In the genomic region with DNA sequence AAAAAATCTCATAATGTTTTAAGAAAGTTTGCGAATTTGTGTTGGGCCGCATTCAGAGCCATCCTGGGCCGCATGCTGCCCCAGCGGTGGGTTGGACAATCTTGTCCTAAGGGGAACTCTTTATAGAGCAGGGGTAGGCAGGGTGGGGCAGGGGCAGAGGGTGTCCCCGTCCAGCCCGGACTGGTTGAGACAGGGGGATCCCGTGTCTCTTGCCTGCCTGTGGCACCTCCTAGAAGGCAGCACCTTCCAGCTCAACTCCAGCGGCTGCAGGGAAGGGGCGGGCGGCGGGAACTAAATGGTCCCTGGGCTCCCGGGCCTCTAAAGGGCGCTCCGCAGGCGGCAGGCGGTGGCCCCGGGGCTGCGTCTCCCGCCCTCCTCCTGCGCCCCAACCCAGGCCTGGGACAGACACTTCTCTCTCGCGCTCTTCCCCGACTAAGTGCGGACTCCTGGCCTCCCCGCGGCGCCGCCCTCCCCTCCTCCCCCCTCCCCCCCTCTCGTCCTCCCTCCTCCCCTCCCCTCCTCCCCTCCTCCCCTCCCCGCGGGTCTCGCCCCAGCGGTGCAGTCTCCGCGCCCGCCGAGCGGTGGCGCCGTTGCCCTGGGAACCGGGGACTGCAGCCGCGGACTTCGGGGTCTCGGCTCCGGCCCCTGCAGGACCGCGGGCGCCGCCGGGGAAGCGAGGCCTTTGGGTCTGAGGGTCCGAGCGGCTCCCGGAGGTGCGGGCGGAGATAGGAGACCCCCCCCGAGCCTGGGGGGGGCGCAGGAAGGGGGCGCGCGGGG, we compare ENCODE assay signal across 8 cellular contexts.
A peak's percentile ranks its signal among the peaks of the same experiment; 100 is the strongest.
DNase-seq lines count a peak whose midpoint lies in the region; ATAC-seq, FAIRE-seq and TF ChIP-seq lines count a peak whose summit lies in the region.

No MANE protein-coding gene starts in this region.

- RAD21 ChIA-PET in HCT116 (lab: Charles Lee; ENCODE audit: low non-redundant PET in 1 of 2, low total read pairs in 2 of 2, uncharacterized antibody in 2 of 2, unreplicated experiment in 2 of 2): no interaction called here

- TF ChIP-seq POLR2A in HCT116 (IDR thresholded peaks at IDR 0.05; ENCODE audit: borderline replicate concordance, extremely low read depth, insufficient read depth, insufficient read length) (no peak), H1 (IDR thresholded peaks at IDR 0.05; ENCODE audit: control extremely low read depth in 1 of 2, low read depth in 2 of 2, low read length in 2 of 2) (no peak)

- TF ChIP-seq RAD21 in HCT116 (IDR thresholded peaks at IDR 0.05; ENCODE audit: low read depth): peak; percentile 61
- peak; percentile 76 to 84 for TF ChIP-seq RAD21 in H1 (IDR thresholded peaks at IDR 0.05 in 1 of 2, conservative IDR thresholded peaks at IDR 0.05 in 1 of 2; ENCODE audit: low read depth in 2 of 2, low read length in 2 of 2)

- H3K4me2 ChIP-seq in HCT116 (ENCODE audit: low read length) (peak overlapping the region; percentile 62), H1 (ENCODE audit: insufficient read depth in 1 of 2, low read depth in 2 of 2, low read length in 2 of 2) (peak overlapping the region; percentile 60 to 71)

- no TSS peak for BruUV-seq in HCT116 (replicated peaks; lab: Mats Ljungman, UMichigan)

- H3K4me1 Mint-ChIP-seq in naive thymus-derived CD4-positive, alpha-beta T cell: peaks cover 0 to 22% (median 14%) of the 10 kb centered on the region in 7 donors
- peaks cover 2% of the 10 kb centered on the region for H3K4me1 Mint-ChIP-seq in CD14-positive monocyte

- H4K8ac ChIP-seq in H1 (ENCODE audit: extremely low read depth, insufficient read depth, low read length): peak overlapping the region; percentile 44; the same call in 1 of the 2 replicates

- H3K4me3 ChIP-seq in HCT116 (replicated peaks in 1 of 2; ENCODE audit: low read depth in 1 of 2, low read length in 2 of 2) (peak overlapping the region; percentile 19 to 34; a peak in 2 of 4 replicates), H1 (ENCODE audit: extremely low read depth in 1 of 4, insufficient read depth in 2 of 4, low read depth in 3 of 4, low read length in 4 of 4) (peak overlapping the region; percentile 35 to 69 (median 40); a peak in 7 of 8 replicates)
- H3K4me3 ChIP-seq in naive thymus-derived CD4-positive, alpha-beta T cell (ENCODE audit: low read length): no peak overlapping the region

- peak; percentile 16 for DNase-seq in CD1c-positive myeloid dendritic cell (ENCODE audit: extremely low spot score)
- DNase-seq in HCT116 (ENCODE audit: low read depth, low spot score): no peak
- peak in 1 of 2 experiments; percentile 96 for DNase-seq in H1 (ENCODE audit: low read depth in 1 of 2, low spot score in 2 of 2)
- peak in 8 of 9 donors; percentile 40 to 73 (median 52) for DNase-seq in naive thymus-derived CD4-positive, alpha-beta T cell
- DNase-seq in CD14-positive monocyte (ENCODE audit: low spot score): no peak

- H3K14ac ChIP-seq in H1 (ENCODE audit: insufficient read length): no peak overlapping the region

- WGBS in H1 (ENCODE audit: extremely low coverage in 1 of 2, insufficient coverage in 1 of 2, insufficient read length in 1 of 2, insufficient replicate concordance in 2 of 2, low coverage in 1 of 2, low lambda C conversion rate in 2 of 2, missing lambda C conversion rate in 1 of 2), 2 experiments: 35% methylated on average over 11 of the region's 62 CpGs; no CpG with 5 or more reads in 1 of the 2 experiments

- peak; percentile 27 to 60 (median 31); a peak in 4 of 6 replicates for TF ChIP-seq CTCF in HCT116 (IDR thresholded peaks at IDR 0.05 in 2 of 3, conservative IDR thresholded peaks at IDR 0.05 in 1 of 3; ENCODE audit: borderline replicate concordance in 1 of 3, insufficient read depth in 1 of 3, low read depth in 2 of 3, low read length in 2 of 3)
- TF ChIP-seq CTCF in VCaP (conservative IDR thresholded peaks at IDR 0.05): peak; percentile 38
- peak in 2 of 3 experiments; percentile 58 to 81; a peak in 3 of 4 replicates for TF ChIP-seq CTCF in H1 (IDR thresholded peaks at IDR 0.05; ENCODE audit: control extremely low read depth in 1 of 3, insufficient read depth in 1 of 3, low read depth in 1 of 3, low read length in 3 of 3)
- TF ChIP-seq CTCF in CD14-positive monocyte (IDR thresholded peaks at IDR 0.05): no peak

- H3K23me2 ChIP-seq in H1 (ENCODE audit: low read depth, low read length): peaks cover 7% of the 10 kb centered on the region; the same call in 1 of the 2 replicates

- H3K4me1 ChIP-seq in HCT116 (ENCODE audit: control insufficient read depth in 1 of 2, insufficient read depth in 2 of 2, low read length in 2 of 2) (peaks cover 6% of the 10 kb centered on the region in 2 experiments; a peak in 3 of 4 replicates), H1 (replicated peaks in 1 of 4; ENCODE audit: control insufficient read depth in 3 of 4, insufficient read depth in 4 of 4, low read length in 3 of 4) (peaks cover 0 to 18% (median 8%) of the 10 kb centered on the region in 4 experiments; a peak in 5 of 7 replicates)
- peaks cover 0 to 4% of the 10 kb centered on the region in 2 donors for H3K4me1 ChIP-seq in naive thymus-derived CD4-positive, alpha-beta T cell (ENCODE audit: control insufficient read depth in 2 of 2, insufficient read depth in 2 of 2, low read length in 2 of 2)

- H3K23ac ChIP-seq in H1 (ENCODE audit: insufficient read length): no peak overlapping the region

- no peak overlapping the region for H2AFZ ChIP-seq in HCT116 (ENCODE audit: low read depth, low read length, poor library complexity, severe bottlenecking)
- H2AFZ ChIP-seq in H1 (ENCODE audit: low read length): no peak overlapping the region; the same call in 1 of the 2 replicates

- CTCF ChIA-PET in HCT116 (lab: Charles Lee): no interaction called here
- CTCF ChIA-PET in H1 (lab: Charles Lee; ENCODE audit: partially characterized antibody): interaction anchor here (0.6 to 1.0 kb wide), 3 partner anchors 17 to 165 kb away, joined by 3 read pairs; no protein-coding TSS in a partner anchor
- CTCF ChIA-PET in naive thymus-derived CD4-positive, alpha-beta T cell (lab: Charles Lee): interaction anchor here (0.6 kb wide), 2 partner anchors 14 to 366 kb away, joined by 3 read pairs; no protein-coding TSS in a partner anchor

- no peak overlapping the region for H4K5ac ChIP-seq in H1 (ENCODE audit: insufficient read length, low read depth, low read length)

- intact Hi-C loops in HCT116 (cut with micrococcal nuclease) (no loop called here), CD14-positive monocyte (cut with micrococcal nuclease) (no loop called here)
- intact Hi-C loops in naive thymus-derived CD4-positive, alpha-beta T cell (cut with micrococcal nuclease): loop anchor here in 1 of 2 donors (1.0 to 5.0 kb wide), 3 partner anchors 70 to 371 kb away; no protein-coding TSS in a partner anchor

- H4K20me1 ChIP-seq in HCT116 (ENCODE audit: insufficient read depth): no peaks in the 10 kb centered on the region
- H4K20me1 ChIP-seq in H1 (replicated peaks in 1 of 2; ENCODE audit: control insufficient read depth in 1 of 2, insufficient read depth in 2 of 2, low read length in 2 of 2): peaks cover 0 to 5% of the 10 kb centered on the region in 2 experiments

- H2BK12ac ChIP-seq in H1 (ENCODE audit: low read depth, low read length): no peak overlapping the region

- no peak overlapping the region for H3K4ac ChIP-seq in H1 (replicated peaks; ENCODE audit: insufficient read length, low read depth, low read length)

- no peaks in the 10 kb centered on the region for H3K9me2 ChIP-seq in HCT116 (ENCODE audit: insufficient read depth)

- H3K36me3 ChIP-seq in HCT116 (ENCODE audit: control insufficient read depth in 1 of 2, insufficient read depth in 2 of 2, low read length in 2 of 2): no peaks in the 10 kb centered on the region
- H3K36me3 ChIP-seq in H1 (ENCODE audit: control insufficient read depth in 2 of 4, insufficient read depth in 4 of 4, low read length in 3 of 4): no peaks in the 10 kb centered on the region
- no peaks in the 10 kb centered on the region for H3K36me3 ChIP-seq in naive thymus-derived CD4-positive, alpha-beta T cell (ENCODE audit: control insufficient read depth in 2 of 3, insufficient read depth in 3 of 3, low read length in 3 of 3)

- H3K79me2 ChIP-seq in HCT116 (ENCODE audit: insufficient read depth, low read length) (no peaks in the 10 kb centered on the region), H1 (ENCODE audit: control insufficient read depth in 1 of 2, insufficient read depth in 2 of 2, low read length in 2 of 2) (no peaks in the 10 kb centered on the region)

- H3K79me1 ChIP-seq in H1 (ENCODE audit: low read depth, low read length): no peaks in the 10 kb centered on the region

- H3K9me3 Mint-ChIP-seq in naive thymus-derived CD4-positive, alpha-beta T cell: peaks cover 0 to 7% (median 0%) of the 10 kb centered on the region in 11 donors
- H3K9me3 Mint-ChIP-seq in CD14-positive monocyte: peaks cover 0 to 4% (median 0%) of the 10 kb centered on the region in 7 donors

- POLR2A ChIA-PET in HCT116 (lab: Charles Lee): no interaction called here
- POLR2A ChIA-PET in H1 (lab: Charles Lee; ENCODE audit: partially characterized antibody): no interaction called here
- POLR2A ChIA-PET in naive thymus-derived CD4-positive, alpha-beta T cell (lab: Charles Lee): no interaction called here

- H3K4me3 Mint-ChIP-seq in naive thymus-derived CD4-positive, alpha-beta T cell: peak overlapping the region in 7 of 10 donors; percentile 2 to 77 (median 52)
- peak overlapping the region in 1 of 2 donors; percentile 77 for H3K4me3 Mint-ChIP-seq in CD14-positive monocyte

- H3K9me3 ChIP-seq in HCT116 (ENCODE audit: control insufficient read depth in 1 of 2, insufficient read depth in 1 of 2, low read depth in 1 of 2, low read length in 2 of 2) (no peaks in the 10 kb centered on the region), H1 (ENCODE audit: insufficient read depth in 2 of 2, low read depth in 1 of 2, low read length in 1 of 2) (no peaks in the 10 kb centered on the region)
- no peaks in the 10 kb centered on the region for H3K9me3 ChIP-seq in naive thymus-derived CD4-positive, alpha-beta T cell (ENCODE audit: control insufficient read depth in 2 of 3, low read length in 3 of 3)

- H3K36me3 Mint-ChIP-seq in naive thymus-derived CD4-positive, alpha-beta T cell: no peaks in the 10 kb centered on the region
- H3K36me3 Mint-ChIP-seq in CD14-positive monocyte: no peaks in the 10 kb centered on the region

- H2BK15ac ChIP-seq in H1 (ENCODE audit: low read length): no peak overlapping the region

- TF ChIP-seq EP300 in H1 (IDR thresholded peaks at IDR 0.05; ENCODE audit: borderline replicate concordance in 1 of 2, low read depth in 2 of 2, low read length in 2 of 2): no peak

- H3K27ac ChIP-seq in HCT116 (ENCODE audit: low read depth, low read length) (no peak overlapping the region), VCaP (no peak overlapping the region), H1 (ENCODE audit: low read depth, low read length) (no peak overlapping the region)
- no peak overlapping the region for H3K27ac ChIP-seq in naive thymus-derived CD4-positive, alpha-beta T cell (ENCODE audit: low read depth, low read length)

- H3K18ac ChIP-seq in H1 (ENCODE audit: extremely low read depth, low read length): no peak overlapping the region; the same call in 1 of the 2 replicates

- H4K91ac ChIP-seq in H1 (replicated peaks; ENCODE audit: insufficient read length, low read length): no peak overlapping the region

- peaks cover 6% of the 10 kb centered on the region; the same call in 1 of the 2 replicates for H3K27me3 ChIP-seq in HCT116 (ENCODE audit: insufficient read depth, low read length)
- peaks cover 2 to 36% (median 23%) of the 10 kb centered on the region in 4 experiments for H3K27me3 ChIP-seq in H1 (replicated peaks in 1 of 4; ENCODE audit: control insufficient read depth in 3 of 4, extremely low read depth in 1 of 4, insufficient read depth in 3 of 4, low read length in 3 of 4)
- peaks cover 12 to 14% of the 10 kb centered on the region in 2 donors for H3K27me3 ChIP-seq in naive thymus-derived CD4-positive, alpha-beta T cell (ENCODE audit: control insufficient read depth in 2 of 2, insufficient read depth in 2 of 2, low read length in 2 of 2)

- no peak overlapping the region for H3K56ac ChIP-seq in H1 (replicated peaks; ENCODE audit: insufficient read length, low read depth, low read length)

- H3K9ac ChIP-seq in HCT116 (ENCODE audit: low read length): no peak overlapping the region
- H3K9ac ChIP-seq in H1 (replicated peaks in 1 of 4; ENCODE audit: extremely low read depth in 1 of 4, low read depth in 3 of 4, low read length in 3 of 4): no peak overlapping the region

- H2AK5ac ChIP-seq in H1 (ENCODE audit: low read depth, low read length): no peak overlapping the region

- no peak overlapping the region for H2BK20ac ChIP-seq in H1 (ENCODE audit: low read length)

- FAIRE-seq in H1 (lab: Jason Lieb, UNC): no peak

- H2BK120ac ChIP-seq in H1 (replicated peaks; ENCODE audit: low read depth, low read length): no peak overlapping the region

- ATAC-seq in HCT116 (peak; percentile 73), HG02938 (IDR thresholded peaks at IDR 0.05; ENCODE audit: unreplicated experiment) (no peak), GM19463 (IDR thresholded peaks at IDR 0.05; ENCODE audit: unreplicated experiment) (no peak)
- ATAC-seq in naive thymus-derived CD4-positive, alpha-beta T cell: peak; percentile 63

- peaks cover 42 to 70% (median 65%) of the 10 kb centered on the region in 5 donors for H3K27me3 Mint-ChIP-seq in naive thymus-derived CD4-positive, alpha-beta T cell
- H3K27me3 Mint-ChIP-seq in CD14-positive monocyte (ENCODE audit: low read depth in 3 of 3): peaks cover 38 to 64% (median 41%) of the 10 kb centered on the region in 3 donors

- no peak overlapping the region for H3K27ac Mint-ChIP-seq in naive thymus-derived CD4-positive, alpha-beta T cell
- no peak overlapping the region for H3K27ac Mint-ChIP-seq in CD14-positive monocyte

- H2BK5ac ChIP-seq in H1 (ENCODE audit: low read depth, low read length): no peak overlapping the region

Comparison
In these comparisons a context has a peak if more than half of its experiments do, and no peak if none do; other contexts are left out.
1. DNase-seq: peak in CD1c-positive myeloid dendritic cell (single experiment) and naive thymus-derived CD4-positive, alpha-beta T cell (8 of 9); none in HCT116 (single experiment) and CD14-positive monocyte (single experiment).
2. ATAC-seq: peak in HCT116 (single experiment) and naive thymus-derived CD4-positive, alpha-beta T cell (single experiment); none in HG02938 (single experiment) and GM19463 (single experiment).